ENCODE assay signal across 16 cellular contexts in genomic region chr10:51341216-51341615, GRCh38.
A peak's percentile ranks its signal among the peaks of the same experiment; 100 is the strongest.
DNase-seq lines count a peak whose midpoint lies in the region; TF ChIP-seq lines count a peak whose summit lies in the region.
"Had no signal": no experiment of that assay in that cellular context is flagged by ENCODE, and none has a peak within 500 bp of the region (broad histone marks: within the 10 kb centered on the region; RNA-seq: fewer than 3 reads in every experiment).

No MANE protein-coding gene starts in this region.

- no peak overlapping the region for H3K4me3 ChIP-seq in ascending aorta
- no peak overlapping the region for H3K4me3 ChIP-seq in fibroblast of the aortic adventitia (ENCODE audit: low read depth, low read length)
- no peak overlapping the region for H3K4me3 ChIP-seq in tibial artery
- H3K4me3 ChIP-seq: gastrocnemius medialis, lower lobe of right lung, tibial nerve had no signal

- no peaks in the 10 kb centered on the region for H3K4me1 Mint-ChIP-seq in activated CD4-positive, alpha-beta T cell treated with anti-CD3 and anti-CD28 coated beads, Interleukin-2, amount 10 ng/mL, durations not matched to agents 7 days and 5 days
- H3K4me1 Mint-ChIP-seq: nephron progenitor cell had no signal

- H3K27ac Mint-ChIP-seq in activated CD4-positive, alpha-beta T cell treated with anti-CD3 and anti-CD28 coated beads, Interleukin-2, amount 10 ng/mL, durations not matched to agents 7 days and 5 days, result no peak overlapping the region
- H3K27ac Mint-ChIP-seq: activated CD4-positive, alpha-beta memory T cell treated with anti-CD3 and anti-CD28 coated beads for 36 hours; activated naive CD8-positive, alpha-beta T cell; nephron progenitor cell had no signal

- no peaks in the 10 kb centered on the region for H3K36me3 Mint-ChIP-seq in activated CD4-positive, alpha-beta T cell treated with anti-CD3 and anti-CD28 coated beads, Interleukin-2, amount 10 ng/mL, durations not matched to agents 7 days and 5 days (ENCODE audit: low read depth)
- H3K36me3 Mint-ChIP-seq: activated CD4-positive, alpha-beta memory T cell treated with anti-CD3 and anti-CD28 coated beads for 36 hours; activated naive CD8-positive, alpha-beta T cell had no signal

- no peak for TF ChIP-seq CTCF in ascending aorta (IDR thresholded peaks at IDR 0.05)
- TF ChIP-seq CTCF in fibroblast of the aortic adventitia (IDR thresholded peaks at IDR 0.05; ENCODE audit: insufficient read depth, low read length), result no peak
- no peak for TF ChIP-seq CTCF in tibial artery (IDR thresholded peaks at IDR 0.05)

- CTCF ChIA-PET in activated CD4-positive, alpha-beta T cell treated with anti-CD3 and anti-CD28 coated beads, Interleukin-2, amount 10 ng/mL, durations not matched to agents 7 days and 5 days (lab: Charles Lee), result no interaction called here

- peak overlapping the region; percentile 31 to 42 for H3K27ac ChIP-seq in ascending aorta
- peak overlapping the region; percentile 8 to 14 for H3K27ac ChIP-seq in tibial artery
- H3K27ac ChIP-seq: gastrocnemius medialis, lower lobe of right lung, tibial nerve had no signal

- no peaks in the 10 kb centered on the region for H3K9me3 Mint-ChIP-seq in activated CD4-positive, alpha-beta T cell treated with anti-CD3 and anti-CD28 coated beads, Interleukin-2, amount 10 ng/mL, durations not matched to agents 7 days and 5 days
- H3K9me3 Mint-ChIP-seq: activated CD4-positive, alpha-beta memory T cell treated with anti-CD3 and anti-CD28 coated beads for 36 hours had no signal

- H3K9me3 ChIP-seq in ascending aorta (no peaks in the 10 kb centered on the region), tibial artery (no peaks in the 10 kb centered on the region)
- H3K9me3 ChIP-seq: gastrocnemius medialis, lower lobe of right lung, tibial nerve had no signal

- peak; percentile 63 for DNase-seq in M059J (ENCODE audit: low read depth)
- DNase-seq in ascending aorta (ENCODE audit: low spot score in 2 of 2), result no peak
- peak; percentile 18 for DNase-seq in fibroblast of the aortic adventitia (ENCODE audit: low read depth)
- no peak for DNase-seq in tibial artery
- DNase-seq in iPS-NIHi11 (ENCODE audit: low spot score), result no peak
- DNase-seq in activated CD4-positive, alpha-beta T cell treated with anti-CD3 and anti-CD28 coated beads, Interleukin-2, amount 10 ng/mL, durations not matched to agents 7 days and 5 days, result no peak
- no peak for DNase-seq in NCI-H345 (lab: John Stamatoyannopoulos, UW)
- DNase-seq: activated CD4-positive, alpha-beta memory T cell treated with anti-CD3 and anti-CD28 coated beads for 36 hours; activated T-cell treated with anti-CD3 and anti-CD28 coated beads, Interleukin-2, amount 50 U/mL, for 1 hour; central memory CD4-positive, alpha-beta T cell; gastrocnemius medialis; lower lobe of right lung; NCI-H2171; nephron progenitor cell had no signal

- H3K36me3 ChIP-seq in ascending aorta, result no peaks in the 10 kb centered on the region
- H3K36me3 ChIP-seq in tibial artery, result no peaks in the 10 kb centered on the region
- H3K36me3 ChIP-seq: gastrocnemius medialis, lower lobe of right lung, tibial nerve had no signal

- H3K27me3 ChIP-seq in ascending aorta (no peaks in the 10 kb centered on the region), tibial artery (no peaks in the 10 kb centered on the region)
- H3K27me3 ChIP-seq: gastrocnemius medialis, tibial nerve had no signal

- intact Hi-C loops in ascending aorta (cut with DNase I) (no loop called here), tibial artery (cut with DNase I; ENCODE audit: low total_unique reads) (no loop called here)

- POLR2A ChIA-PET in activated CD4-positive, alpha-beta T cell treated with anti-CD3 and anti-CD28 coated beads, Interleukin-2, amount 10 ng/mL, durations not matched to agents 7 days and 5 days (lab: Charles Lee), result no interaction called here

- no peak overlapping the region for H3K4me3 Mint-ChIP-seq in activated CD4-positive, alpha-beta T cell treated with anti-CD3 and anti-CD28 coated beads, Interleukin-2, amount 10 ng/mL, durations not matched to agents 7 days and 5 days
- H3K4me3 Mint-ChIP-seq: activated CD4-positive, alpha-beta memory T cell treated with anti-CD3 and anti-CD28 coated beads for 36 hours; activated naive CD8-positive, alpha-beta T cell; nephron progenitor cell had no signal

- H3K27me3 Mint-ChIP-seq in activated CD4-positive, alpha-beta T cell treated with anti-CD3 and anti-CD28 coated beads, Interleukin-2, amount 10 ng/mL, durations not matched to agents 7 days and 5 days, result no peaks in the 10 kb centered on the region
- H3K27me3 Mint-ChIP-seq: activated CD4-positive, alpha-beta memory T cell treated with anti-CD3 and anti-CD28 coated beads for 36 hours had no signal

- H3K4me1 ChIP-seq in ascending aorta (peaks cover 0 to 7% of the 10 kb centered on the region in 2 donors), tibial artery (peaks cover 0 to 28% (median 3%) of the 10 kb centered on the region in 4 donors)
- H3K4me1 ChIP-seq: gastrocnemius medialis, lower lobe of right lung had no signal

Comparison
In these comparisons a context has a peak if more than half of its experiments do, and no peak if none do; other contexts are left out.
1. DNase-seq: peak in M059J (single experiment) and fibroblast of the aortic adventitia (single experiment); none in ascending aorta (0 of 2), tibial artery (0 of 2), iPS-NIHi11 (single experiment), activated CD4-positive, alpha-beta T cell treated with anti-CD3 and anti-CD28 coated beads, Interleukin-2, amount 10 ng/mL, durations not matched to agents 7 days and 5 days (single experiment) and NCI-H345 (single experiment).